38 cellular contexts compared by ENCODE assay signal in genomic region chr14:53883739-53884138, GRCh38.
"Had no signal": no experiment of that assay in that cellular context is flagged by ENCODE, and none has a peak within 500 bp of the region (broad histone marks: within the 10 kb centered on the region; RNA-seq: fewer than 3 reads in every experiment).

No MANE protein-coding gene starts in this region.

- H3K4me1 ChIP-seq: adrenal gland, breast epithelium had no signal

- H3K27ac ChIP-seq: adrenal gland, body of pancreas, brain microvascular endothelial cell, breast epithelium, VCaP had no signal

- H3K4me3 Mint-ChIP-seq: activated CD4-positive, alpha-beta memory T cell treated with anti-CD3 and anti-CD28 coated beads for 36 hours; activated CD4-positive, alpha-beta T cell treated with anti-CD3 and anti-CD28 coated beads for 36 hours; activated CD4-positive, alpha-beta T cell treated with anti-CD3 and anti-CD28 coated beads, Interleukin-2, amount 10 ng/mL, durations not matched to agents 24 days and 14 days; activated CD8-positive, alpha-beta T cell treated with anti-CD3 and anti-CD28 coated beads for 36 hours; activated naive CD4-positive, alpha-beta T cell treated with anti-CD3 and anti-CD28 coated beads for 36 hours; activated naive CD8-positive, alpha-beta T cell treated with anti-CD3 and anti-CD28 coated beads for 36 hours; activated T-cell treated with anti-CD3 and anti-CD28 coated beads, Interleukin-2, amount 50 U/mL, for 4 hours; activated T-cell treated with anti-CD3 and anti-CD28 coated beads, Interleukin-2, amount 50 U/mL, for 72 hours; activated T-helper 1 cell treated with anti-CD3 and anti-CD28 coated beads, Interleukin-12 subunit alpha, Interleukin-12 subunit beta, Interleukin-2, Interleukin-4 antibody, amounts not matched to agents 30 ng/mL and 10 ng/mL and 1 ng/mL, durations not matched to agents 14 hours and 24 hours and 36 hours; activated T-helper 17 cell treated with anti-CD3 and anti-CD28 coated beads, Interleukin-2, amount 50 U/mL, for 72 hours; central memory CD8-positive, alpha-beta T cell; T-helper 1 cell treated with Interleukin-12 subunit alpha and Interleukin-12 subunit beta and Interleukin-4 antibody, amounts not matched to agents 30 μg/mL and 1 μg/mL, for 36 hours; T-helper 2 cell treated with Interferon-gamma antibody and Interleukin-4, amounts not matched to agents 5 μg/mL and 100 μg/mL, for 36 hours had no signal

- H3K27me3 ChIP-seq: body of pancreas, brain microvascular endothelial cell, breast epithelium had no signal

- H3K27me3 Mint-ChIP-seq: activated CD4-positive, alpha-beta T cell treated with anti-CD3 and anti-CD28 coated beads, Interleukin-2, amount 10 ng/mL, durations not matched to agents 24 days and 14 days; activated CD8-positive, alpha-beta T cell treated with anti-CD3 and anti-CD28 coated beads for 36 hours; central memory CD8-positive, alpha-beta T cell had no signal

- H3K36me3 ChIP-seq: adrenal gland, brain microvascular endothelial cell, breast epithelium had no signal

- H3K27ac Mint-ChIP-seq: activated CD4-positive, alpha-beta memory T cell treated with anti-CD3 and anti-CD28 coated beads for 36 hours; activated CD4-positive, alpha-beta T cell treated with anti-CD3 and anti-CD28 coated beads for 36 hours; activated CD4-positive, alpha-beta T cell treated with anti-CD3 and anti-CD28 coated beads, Interleukin-2, amount 10 ng/mL, durations not matched to agents 24 days and 14 days; activated CD8-positive, alpha-beta T cell treated with anti-CD3 and anti-CD28 coated beads for 36 hours; activated naive CD4-positive, alpha-beta T cell treated with anti-CD3 and anti-CD28 coated beads for 36 hours; activated naive CD4-positive, alpha-beta T cell treated with anti-CD3 and anti-CD28 coated beads, Interleukin-2, amount 50 U/mL, for 72 hours; activated naive CD8-positive, alpha-beta T cell treated with anti-CD3 and anti-CD28 coated beads for 36 hours; activated T-cell treated with anti-CD3 and anti-CD28 coated beads, Interleukin-2, amount 50 U/mL, for 72 hours; activated T-helper 1 cell treated with anti-CD3 and anti-CD28 coated beads, Interleukin-12 subunit alpha, Interleukin-12 subunit beta, Interleukin-2, Interleukin-4 antibody, amounts not matched to agents 30 ng/mL and 10 ng/mL and 1 ng/mL, durations not matched to agents 14 hours and 24 hours and 36 hours; activated T-helper 17 cell treated with anti-CD3 and anti-CD28 coated beads, Interleukin-2, amount 50 U/mL, for 72 hours; T-helper 1 cell treated with Interleukin-12 subunit alpha and Interleukin-12 subunit beta and Interleukin-4 antibody, amounts not matched to agents 30 μg/mL and 1 μg/mL, for 36 hours; T-helper 2 cell treated with Interferon-gamma antibody and Interleukin-4, amounts not matched to agents 5 μg/mL and 100 μg/mL, for 36 hours had no signal

- H3K4me3 ChIP-seq: adrenal gland, body of pancreas, breast epithelium had no signal

- H3K4me1 Mint-ChIP-seq: activated CD4-positive, alpha-beta T cell treated with anti-CD3 and anti-CD28 coated beads for 36 hours; activated CD4-positive, alpha-beta T cell treated with anti-CD3 and anti-CD28 coated beads, Interleukin-2, amount 10 ng/mL, durations not matched to agents 24 days and 14 days; activated naive CD8-positive, alpha-beta T cell treated with anti-CD3 and anti-CD28 coated beads for 36 hours; activated T-helper 17 cell treated with anti-CD3 and anti-CD28 coated beads, Interleukin-2, amount 50 U/mL, for 72 hours; central memory CD8-positive, alpha-beta T cell had no signal

- DNase-seq: activated CD4-positive, alpha-beta memory T cell treated with anti-CD3 and anti-CD28 coated beads for 36 hours; activated CD4-positive, alpha-beta T cell treated with anti-CD3 and anti-CD28 coated beads for 1 hour; activated CD4-positive, alpha-beta T cell treated with anti-CD3 and anti-CD28 coated beads for 36 hours; activated CD4-positive, alpha-beta T cell treated with anti-CD3 and anti-CD28 coated beads, Interleukin-2, amount 10 ng/mL, durations not matched to agents 24 days and 14 days; activated CD4-positive, alpha-beta T cell treated with anti-CD3 and anti-CD28 coated beads, Interleukin-2, amount 50 U/mL, for 1 hour; activated CD4-positive, alpha-beta T cell treated with anti-CD3 and anti-CD28 coated beads, Interleukin-2, amount 50 U/mL, for 4 hours; activated CD4-positive, CD25-positive, alpha-beta regulatory T cell; activated CD8-positive, alpha-beta memory T cell treated with anti-CD3 and anti-CD28 coated beads, Interleukin-2, amount 50 U/mL, for 4 hours; activated CD8-positive, alpha-beta T cell treated with anti-CD3 and anti-CD28 coated beads for 36 hours; activated effector memory CD4-positive, alpha-beta T cell treated with anti-CD3 and anti-CD28 coated beads, Interleukin-2, amount 50 U/mL, for 16 hours; activated gamma-delta T cell treated with Interleukin-2 at 50 U/mL for 16 hours; activated naive CD4-positive, alpha-beta T cell; activated naive CD4-positive, alpha-beta T cell treated with anti-CD3 and anti-CD28 coated beads for 36 hours; activated naive CD4-positive, alpha-beta T cell treated with anti-CD3 and anti-CD28 coated beads, Interleukin-2, amount 50 U/mL, for 16 hours; activated naive CD8-positive, alpha-beta T cell treated with anti-CD3 and anti-CD28 coated beads for 36 hours; activated T-cell treated with anti-CD3 and anti-CD28 coated beads for 4 hours; activated T-cell treated with anti-CD3 and anti-CD28 coated beads, Interleukin-2, amount 50 U/mL, for 1 hour; activated T-cell treated with anti-CD3 and anti-CD28 coated beads, Interleukin-2, amount 50 U/mL, for 4 hours; activated T-cell treated with anti-CD3 and anti-CD28 coated beads, Interleukin-2, amount 50 U/mL, for 72 hours; adrenal gland; amniotic stem cell; aorta; body of pancreas; brain microvascular endothelial cell; cerebellar nuclear complex; T-helper 1 cell; T-helper 2 cell; T-helper 9 cell had no signal

- ATAC-seq: activated CD4-positive, alpha-beta T cell treated with anti-CD3 and anti-CD28 coated beads for 36 hours; activated CD4-positive, CD25-positive, alpha-beta regulatory T cell treated with anti-CD3 and anti-CD28 coated beads, Interleukin-2, amount 50 U/mL, for 24 hours; activated CD8-positive, alpha-beta T cell treated with anti-CD3 and anti-CD28 coated beads for 36 hours; activated naive CD4-positive, alpha-beta T cell treated with anti-CD3 and anti-CD28 coated beads, Interleukin-2, amount 50 U/mL, for 72 hours; activated T-cell treated with anti-CD3 and anti-CD28 coated beads, Interleukin-2, amount 50 U/mL, for 4 hours; activated T-cell treated with anti-CD3 and anti-CD28 coated beads, Interleukin-2, amount 50 U/mL, for 72 hours; activated T-helper 17 cell treated with anti-CD3 and anti-CD28 coated beads, Interleukin-2, amount 50 U/mL, for 72 hours; body of pancreas had no signal

- H3K36me3 Mint-ChIP-seq: activated CD4-positive, alpha-beta memory T cell treated with anti-CD3 and anti-CD28 coated beads for 36 hours; activated naive CD4-positive, alpha-beta T cell treated with anti-CD3 and anti-CD28 coated beads, Interleukin-2, amount 50 U/mL, for 72 hours; activated naive CD8-positive, alpha-beta T cell treated with anti-CD3 and anti-CD28 coated beads for 36 hours had no signal

- H3K9me3 ChIP-seq: adrenal gland, body of pancreas, breast epithelium had no signal

- FAIRE-seq: astrocyte had no signal

- H3K9me3 Mint-ChIP-seq: activated CD4-positive, alpha-beta memory T cell treated with anti-CD3 and anti-CD28 coated beads for 36 hours; activated CD4-positive, alpha-beta T cell treated with anti-CD3 and anti-CD28 coated beads, Interleukin-2, amount 10 ng/mL, durations not matched to agents 24 days and 14 days; activated naive CD8-positive, alpha-beta T cell treated with anti-CD3 and anti-CD28 coated beads for 36 hours; activated T-helper 1 cell treated with anti-CD3 and anti-CD28 coated beads, Interleukin-12 subunit alpha, Interleukin-12 subunit beta, Interleukin-2, Interleukin-4 antibody, amounts not matched to agents 30 ng/mL and 10 ng/mL and 1 ng/mL, durations not matched to agents 14 hours and 24 hours and 36 hours; T-helper 1 cell treated with Interleukin-12 subunit alpha and Interleukin-12 subunit beta and Interleukin-4 antibody, amounts not matched to agents 30 μg/mL and 1 μg/mL, for 36 hours; T-helper 2 cell treated with Interferon-gamma antibody and Interleukin-4, amounts not matched to agents 5 μg/mL and 100 μg/mL, for 36 hours had no signal
